In the genomic region with DNA sequence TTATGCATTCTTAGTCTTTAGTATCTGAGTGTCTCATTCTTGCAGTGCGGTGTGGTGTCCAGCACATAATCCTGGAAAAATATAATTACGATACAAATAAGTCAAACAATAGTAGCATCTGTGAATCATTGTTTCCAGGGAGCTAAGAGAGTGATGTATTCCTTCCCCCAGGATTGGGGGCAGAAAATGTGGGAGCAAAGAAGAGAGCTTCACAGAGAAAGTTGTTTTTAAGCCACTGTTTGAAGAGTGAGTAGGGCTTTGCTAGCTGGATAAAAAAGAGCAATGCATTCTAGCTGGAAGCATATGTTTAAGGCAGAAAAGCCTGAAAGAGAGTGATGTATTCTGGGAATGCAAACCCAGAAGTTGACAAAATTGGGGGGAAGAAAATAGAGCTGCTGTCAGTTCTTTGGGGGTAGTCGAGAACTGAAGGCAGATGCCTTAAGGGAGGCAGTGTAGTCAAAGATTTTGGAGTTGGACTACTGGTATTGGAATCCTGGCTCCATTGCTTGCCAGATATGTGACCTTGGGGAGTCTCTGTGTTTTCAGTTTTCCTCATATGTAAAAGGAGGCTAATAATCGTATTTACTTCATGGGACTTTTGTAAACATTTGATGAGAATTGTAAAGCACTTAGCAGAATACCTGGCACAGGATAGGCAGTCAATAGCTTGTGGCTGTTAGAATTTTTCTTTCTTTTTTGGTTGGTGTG, we compare ENCODE assay signal across 18 cellular contexts. TPM values are rescaled to one million over a fixed set of nuclear protein-coding genes. Genes with fewer than 3 reads are reported as not detected.
DNase-seq lines count a peak whose midpoint lies in the region; ATAC-seq and TF ChIP-seq lines count a peak whose summit lies in the region.
"Had no signal": no experiment of that assay in that cellular context is flagged by ENCODE, and none has a peak within 500 bp of the region (broad histone marks: within the 10 kb centered on the region; RNA-seq: fewer than 3 reads in every experiment).

No MANE protein-coding gene starts in this region.

- H3K27me3 Mint-ChIP-seq in central memory CD8-positive, alpha-beta T cell, result no peaks in the 10 kb centered on the region
- H3K27me3 Mint-ChIP-seq in mesothelial cell of epicardium (ENCODE audit: low read depth), result no peaks in the 10 kb centered on the region
- H3K27me3 Mint-ChIP-seq: CD4-positive, CD25-positive, alpha-beta regulatory T cell had no signal

- DNase-seq in left ventricle myocardium superior, result no peak
- DNase-seq in cardiac septum (ENCODE audit: low spot score), result no peak
- no peak for DNase-seq in central memory CD8-positive, alpha-beta T cell (ENCODE audit: low spot score in 2 of 2)
- no peak for DNase-seq in mesothelial cell of epicardium (ENCODE audit: low spot score in 2 of 2, unreplicated experiment in 2 of 2)
- DNase-seq in hippocampal formation (lab: John Stamatoyannopoulos, UW), result no peak
- no peak for DNase-seq in stimulated activated naive CD4-positive, alpha-beta T cell treated with Interleukin-2 at 50 U/mL for 16 hours (lab: John Stamatoyannopoulos, UW)
- DNase-seq: BE2C; CD4-positive, CD25-positive, alpha-beta regulatory T cell; GDM1; GM23248; HCEC 1CT; NCI-H1105 treated with DMSO at 0.1 percent for 48 hours; NCI-H1694; NCI-H2081 treated with DMSO at 0.1 percent for 48 hours; NCI-H510A; NCI-H774; SIG-M5 had no signal

- no peaks in the 10 kb centered on the region for H3K9me3 Mint-ChIP-seq in central memory CD8-positive, alpha-beta T cell
- H3K9me3 Mint-ChIP-seq in mesothelial cell of epicardium, result no peaks in the 10 kb centered on the region
- H3K9me3 Mint-ChIP-seq: CD4-positive, CD25-positive, alpha-beta regulatory T cell had no signal

- peaks cover 8% of the 10 kb centered on the region for H3K36me3 Mint-ChIP-seq in central memory CD8-positive, alpha-beta T cell (ENCODE audit: insufficient read depth)
- peaks cover 11% of the 10 kb centered on the region for H3K36me3 Mint-ChIP-seq in mesothelial cell of epicardium

- H3K4me3 Mint-ChIP-seq in central memory CD8-positive, alpha-beta T cell, result no peak overlapping the region
- H3K4me3 Mint-ChIP-seq in mesothelial cell of epicardium, result no peak overlapping the region

- ATAC-seq in left ventricle myocardium superior, result peak; percentile 58
- ATAC-seq in central memory CD8-positive, alpha-beta T cell (replicated peaks; ENCODE audit: extremely low read depth, poor library complexity, severe bottlenecking), result no peak
- ATAC-seq in GM21786 (IDR thresholded peaks at IDR 0.05; ENCODE audit: unreplicated experiment), result no peak

- intact Hi-C loops in left ventricle myocardium superior (cut with micrococcal nuclease), result no loop called here
- intact Hi-C loops in cardiac septum (cut with DNase I), result no loop called here

- peak overlapping the region; percentile 11 for H3K27ac Mint-ChIP-seq in central memory CD8-positive, alpha-beta T cell (ENCODE audit: low read depth)
- peak overlapping the region; percentile 80 for H3K27ac Mint-ChIP-seq in mesothelial cell of epicardium

- peaks cover 39% of the 10 kb centered on the region for H3K4me1 Mint-ChIP-seq in central memory CD8-positive, alpha-beta T cell
- peaks cover 40% of the 10 kb centered on the region for H3K4me1 Mint-ChIP-seq in mesothelial cell of epicardium

- TF ChIP-seq CTCF in mesothelial cell of epicardium (IDR thresholded peaks at IDR 0.05; ENCODE audit: unreplicated experiment), result no peak

RNA-seq across cellular contexts. Expression of gene SLMAP, which starts 14.2 kb away (rescaled TPM):
- 263 TPM for total RNA-seq in left ventricle myocardium superior
- total RNA-seq in cardiac septum, result 578 TPM
- total RNA-seq in mesothelial cell of epicardium, result 93.0 to 108 TPM (median 100 TPM) in 3 replicates
